ENCODE assay signal across 1 cellular context in the genomic region with DNA sequence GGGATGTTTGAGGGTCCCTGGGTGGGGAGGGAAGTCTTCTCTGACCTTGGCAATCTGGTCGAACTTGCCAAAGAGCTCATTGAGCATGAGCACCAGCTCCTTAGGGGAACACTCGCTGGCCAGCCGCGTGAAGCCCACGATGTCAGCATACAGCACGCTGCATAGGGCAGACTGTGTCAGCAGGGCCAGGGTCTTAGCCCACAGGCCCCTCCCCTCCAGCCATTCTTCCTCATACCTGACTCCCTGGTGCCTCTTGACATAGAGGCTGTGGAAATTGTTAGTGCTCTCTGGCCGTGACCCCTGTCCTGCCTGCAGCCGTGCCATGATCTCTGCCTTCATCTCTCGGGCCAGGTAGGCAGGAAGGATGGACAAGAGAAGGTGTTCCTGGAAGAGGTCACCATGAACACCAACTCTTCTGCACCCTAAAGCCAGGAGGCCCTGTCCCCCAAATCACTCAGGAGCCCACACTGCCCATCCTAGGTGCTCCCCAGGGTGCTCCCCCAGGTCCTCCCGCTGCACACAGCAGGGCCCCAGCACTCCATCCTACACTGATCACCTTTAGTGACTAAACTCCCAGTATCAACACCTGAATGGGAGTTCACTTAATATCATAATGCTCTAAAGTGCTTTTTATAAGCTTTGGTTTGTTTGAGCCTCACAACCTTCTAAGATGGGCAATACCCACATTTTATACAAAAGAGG.
TF ChIP-seq lines count a peak whose summit lies in the region.

No MANE protein-coding gene starts in this region.

TF ChIP-seq in WTC11, 78 proteins besides CTCF, POLR2A, EP300 and RAD21:
- TF ChIP-seq, protein P1, sequence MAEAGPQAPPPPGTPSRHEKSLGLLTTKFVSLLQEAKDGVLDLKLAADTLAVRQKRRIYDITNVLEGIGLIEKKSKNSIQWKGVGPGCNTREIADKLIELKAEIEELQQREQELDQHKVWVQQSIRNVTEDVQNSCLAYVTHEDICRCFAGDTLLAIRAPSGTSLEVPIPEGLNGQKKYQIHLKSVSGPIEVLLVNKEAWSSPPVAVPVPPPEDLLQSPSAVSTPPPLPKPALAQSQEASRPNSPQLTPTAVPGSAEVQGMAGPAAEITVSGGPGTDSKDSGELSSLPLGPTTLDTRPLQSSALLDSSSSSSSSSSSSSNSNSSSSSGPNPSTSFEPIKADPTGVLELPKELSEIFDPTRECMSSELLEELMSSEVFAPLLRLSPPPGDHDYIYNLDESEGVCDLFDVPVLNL (CRISPR knock-in tag; IDR thresholded peaks at IDR 0.05; ENCODE audit: borderline replicate concordance, low read depth) = no peak
- TF ChIP-seq JUN (CRISPR knock-in tag; IDR thresholded peaks at IDR 0.05) (no peak), ELF4 (CRISPR knock-in tag; IDR thresholded peaks at IDR 0.05; ENCODE audit: low read depth) (no peak), ZNF263 (CRISPR knock-in tag; IDR thresholded peaks at IDR 0.05; ENCODE audit: low read depth) (0 out of 2 replicates have a peak, but pooled peaks have one; percentile 56)
- TF ChIP-seq, protein P2, sequence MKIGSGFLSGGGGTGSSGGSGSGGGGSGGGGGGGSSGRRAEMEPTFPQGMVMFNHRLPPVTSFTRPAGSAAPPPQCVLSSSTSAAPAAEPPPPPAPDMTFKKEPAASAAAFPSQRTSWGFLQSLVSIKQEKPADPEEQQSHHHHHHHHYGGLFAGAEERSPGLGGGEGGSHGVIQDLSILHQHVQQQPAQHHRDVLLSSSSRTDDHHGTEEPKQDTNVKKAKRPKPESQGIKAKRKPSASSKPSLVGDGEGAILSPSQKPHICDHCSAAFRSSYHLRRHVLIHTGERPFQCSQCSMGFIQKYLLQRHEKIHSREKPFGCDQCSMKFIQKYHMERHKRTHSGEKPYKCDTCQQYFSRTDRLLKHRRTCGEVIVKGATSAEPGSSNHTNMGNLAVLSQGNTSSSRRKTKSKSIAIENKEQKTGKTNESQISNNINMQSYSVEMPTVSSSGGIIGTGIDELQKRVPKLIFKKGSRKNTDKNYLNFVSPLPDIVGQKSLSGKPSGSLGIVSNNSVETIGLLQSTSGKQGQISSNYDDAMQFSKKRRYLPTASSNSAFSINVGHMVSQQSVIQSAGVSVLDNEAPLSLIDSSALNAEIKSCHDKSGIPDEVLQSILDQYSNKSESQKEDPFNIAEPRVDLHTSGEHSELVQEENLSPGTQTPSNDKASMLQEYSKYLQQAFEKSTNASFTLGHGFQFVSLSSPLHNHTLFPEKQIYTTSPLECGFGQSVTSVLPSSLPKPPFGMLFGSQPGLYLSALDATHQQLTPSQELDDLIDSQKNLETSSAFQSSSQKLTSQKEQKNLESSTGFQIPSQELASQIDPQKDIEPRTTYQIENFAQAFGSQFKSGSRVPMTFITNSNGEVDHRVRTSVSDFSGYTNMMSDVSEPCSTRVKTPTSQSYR (CRISPR knock-in tag; IDR thresholded peaks at IDR 0.05) = no peak
TF ChIP-seq in WTC11: peak in this region for 1.
